ENCODE assay signal across 18 cellular contexts in the genomic region with DNA sequence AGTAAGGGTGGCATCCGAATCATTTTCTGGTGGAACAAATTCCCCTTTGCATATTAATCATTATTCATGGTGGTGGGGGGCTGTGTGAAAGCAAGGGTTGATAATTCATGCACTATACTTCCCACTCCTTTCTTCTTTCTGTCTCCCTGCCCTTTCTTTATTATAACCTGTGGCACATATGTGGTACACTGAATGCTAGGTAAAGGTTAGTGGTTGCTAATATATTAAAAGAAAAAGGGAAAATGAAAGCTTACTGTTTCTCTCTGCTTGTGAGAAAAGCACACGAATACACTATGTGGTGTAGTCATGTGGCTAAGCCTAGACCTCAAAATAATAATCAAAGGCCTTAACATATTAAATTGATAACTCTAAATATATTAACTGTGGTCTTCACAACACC.
DNase-seq lines count a peak whose midpoint lies in the region; ATAC-seq and TF ChIP-seq lines count a peak whose summit lies in the region.
"Had no signal": no experiment of that assay in that cellular context is flagged by ENCODE, and none has a peak within 500 bp of the region (broad histone marks: within the 10 kb centered on the region; RNA-seq: fewer than 3 reads in every experiment).

No MANE protein-coding gene starts in this region.

- H4K5ac ChIP-seq in mesendoderm (ENCODE audit: low read length), result no peak overlapping the region

- TF ChIP-seq CTCF in CD8-positive, alpha-beta T cell (IDR thresholded peaks at IDR 0.05), result no peak
- no peak for TF ChIP-seq CTCF in activated CD8-positive, alpha-beta T cell treated with anti-CD3 and anti-CD28 coated beads for 36 hours (IDR thresholded peaks at IDR 0.05)

- ATAC-seq in CD8-positive, alpha-beta T cell, result no peak
- peak; percentile 45 for ATAC-seq in GM18868 (IDR thresholded peaks at IDR 0.05; ENCODE audit: unreplicated experiment)
- ATAC-seq in HG02642 (IDR thresholded peaks at IDR 0.05; ENCODE audit: poor library complexity, unreplicated experiment), result peak; percentile 64
- peak; percentile 61 for ATAC-seq in activated CD8-positive, alpha-beta T cell treated with anti-CD3 and anti-CD28 coated beads for 36 hours
- ATAC-seq: right lobe of liver had no signal

- H2BK120ac ChIP-seq in mesendoderm (ENCODE audit: low read depth, low read length), result no peak overlapping the region

- no peak for DNase-seq in CD8-positive, alpha-beta T cell
- no peak for DNase-seq in activated CD8-positive, alpha-beta T cell treated with anti-CD3 and anti-CD28 coated beads for 36 hours
- DNase-seq in T-helper 1 cell (no peak), NCI-H2081 (lab: John Stamatoyannopoulos, UW) (no peak), SHP77 treated with DMSO at 0.1 percent for 48 hours (lab: John Stamatoyannopoulos, UW) (no peak), mesendoderm (no peak)
- DNase-seq: activated B cell treated with CpG ODN at 0.5 μM for 24 hours; activated effector memory CD4-positive, alpha-beta T cell treated with anti-CD3 and anti-CD28 coated beads, Interleukin-2, amount 50 U/mL, for 16 hours; CD4-positive, alpha-beta T cell; DMS79 treated with DMSO at 0.1 percent for 48 hours; NCI-H1436 treated with DMSO at 0.1 percent for 48 hours; NCI-H748 treated with DMSO at 0.1 percent for 48 hours; ovary; right lobe of liver; SJCRH30 had no signal

- no peak overlapping the region for H3K9ac ChIP-seq in mesendoderm (ENCODE audit: low read length)

- peaks cover 50% of the 10 kb centered on the region for H3K4me1 Mint-ChIP-seq in CD8-positive, alpha-beta T cell (ENCODE audit: low read depth)
- peaks cover 67% of the 10 kb centered on the region for H3K4me1 Mint-ChIP-seq in activated CD8-positive, alpha-beta T cell treated with anti-CD3 and anti-CD28 coated beads for 36 hours (ENCODE audit: low read depth)
- H3K4me1 Mint-ChIP-seq: activated B cell treated with CpG ODN at 0.5 μM for 24 hours had no signal

- WGBS in mesendoderm (ENCODE audit: extremely low coverage, insufficient coverage, low lambda C conversion rate), result no CpG with 5 or more reads among the region's 2 CpGs

- no peak overlapping the region for H2BK15ac ChIP-seq in mesendoderm (replicated peaks; ENCODE audit: low read depth)

- no peaks in the 10 kb centered on the region for H3K9me3 Mint-ChIP-seq in CD8-positive, alpha-beta T cell
- no peaks in the 10 kb centered on the region for H3K9me3 Mint-ChIP-seq in activated CD8-positive, alpha-beta T cell treated with anti-CD3 and anti-CD28 coated beads for 36 hours
- H3K9me3 Mint-ChIP-seq: activated B cell treated with CpG ODN at 0.5 μM for 24 hours; CD4-positive, alpha-beta T cell; dendritic cell treated with granulocyte-macrophage colony-stimulating factor and Interleukin-4, amounts not matched to agents 40 ng/mL and 50 ng/mL, for 4 days had no signal

- H3K27ac ChIP-seq in CD8-positive, alpha-beta T cell (ENCODE audit: low read depth, low read length), result no peak overlapping the region
- no peak overlapping the region for H3K27ac ChIP-seq in mesendoderm (ENCODE audit: low read depth, low read length)
- H3K27ac ChIP-seq: ovary, right lobe of liver, SJCRH30 had no signal

- H3K79me2 ChIP-seq in mesendoderm (ENCODE audit: control insufficient read depth, insufficient read depth, low read length), result no peaks in the 10 kb centered on the region

- H2BK5ac ChIP-seq in mesendoderm (ENCODE audit: low read length), result no peak overlapping the region

- H3K27me3 Mint-ChIP-seq in CD8-positive, alpha-beta T cell (ENCODE audit: low read depth), result no peaks in the 10 kb centered on the region
- H3K27me3 Mint-ChIP-seq in activated CD8-positive, alpha-beta T cell treated with anti-CD3 and anti-CD28 coated beads for 36 hours, result no peaks in the 10 kb centered on the region
- H3K27me3 Mint-ChIP-seq: activated B cell treated with CpG ODN at 0.5 μM for 24 hours; CD4-positive, alpha-beta T cell; dendritic cell treated with granulocyte-macrophage colony-stimulating factor and Interleukin-4, amounts not matched to agents 40 ng/mL and 50 ng/mL, for 4 days had no signal

- H3K4me3 Mint-ChIP-seq in CD8-positive, alpha-beta T cell, result peak overlapping the region; percentile 56
- H3K4me3 Mint-ChIP-seq in activated CD8-positive, alpha-beta T cell treated with anti-CD3 and anti-CD28 coated beads for 36 hours, result peak overlapping the region; percentile 7
- H3K4me3 Mint-ChIP-seq: activated B cell treated with CpG ODN at 0.5 μM for 24 hours; CD4-positive, alpha-beta T cell; dendritic cell treated with granulocyte-macrophage colony-stimulating factor and Interleukin-4, amounts not matched to agents 40 ng/mL and 50 ng/mL, for 4 days had no signal

- H3K4me2 ChIP-seq in mesendoderm (ENCODE audit: low read length), result no peak overlapping the region

- intact Hi-C loops in CD8-positive, alpha-beta T cell (cut with DNase I, micrococcal nuclease), result loop anchor here in 1 of 2 experiments (10.0 kb wide), 1 partner anchor 540 kb away; no protein-coding TSS in a partner anchor
- intact Hi-C loops in activated CD8-positive, alpha-beta T cell treated with anti-CD3 and anti-CD28 coated beads for 36 hours (cut with micrococcal nuclease), result loop anchor here (5.0 kb wide), 1 partner anchor 72 kb away; no protein-coding TSS in a partner anchor

- H3K56ac ChIP-seq in mesendoderm (ENCODE audit: low read length), result no peak overlapping the region

- H3K36me3 ChIP-seq in CD8-positive, alpha-beta T cell (ENCODE audit: insufficient read depth, low read length), result no peaks in the 10 kb centered on the region
- no peaks in the 10 kb centered on the region for H3K36me3 ChIP-seq in mesendoderm (ENCODE audit: control insufficient read depth, insufficient read depth, low read length)
- H3K36me3 ChIP-seq: ovary, right lobe of liver, SJCRH30 had no signal

- H3K9me3 ChIP-seq in CD8-positive, alpha-beta T cell (ENCODE audit: low read length), result no peaks in the 10 kb centered on the region
- H3K9me3 ChIP-seq: ovary, right lobe of liver, SJCRH30 had no signal

- no peak overlapping the region for H4K8ac ChIP-seq in mesendoderm (ENCODE audit: low read depth, low read length)

- no peaks in the 10 kb centered on the region for H3K36me3 Mint-ChIP-seq in CD8-positive, alpha-beta T cell
- H3K36me3 Mint-ChIP-seq in activated CD8-positive, alpha-beta T cell treated with anti-CD3 and anti-CD28 coated beads for 36 hours (ENCODE audit: low read depth), result no peaks in the 10 kb centered on the region

- no peak overlapping the region for H3K4me3 ChIP-seq in CD8-positive, alpha-beta T cell (ENCODE audit: low read depth, low read length)
- H3K4me3 ChIP-seq in mesendoderm (ENCODE audit: low read length), result no peak overlapping the region
- H3K4me3 ChIP-seq: ovary, right lobe of liver, SJCRH30 had no signal

- no peaks in the 10 kb centered on the region for H3K79me1 ChIP-seq in mesendoderm (ENCODE audit: low read length)

- H3K4ac ChIP-seq in mesendoderm (ENCODE audit: low read depth, low read length), result no peak overlapping the region

- H3K18ac ChIP-seq in mesendoderm (ENCODE audit: low read length), result no peak overlapping the region

- CTCF ChIA-PET in CD8-positive, alpha-beta T cell (lab: Charles Lee), result interaction anchor here (0.8 to 2.1 kb wide), 3 partner anchors 48 to 302 kb away, joined by 3 to 11 read pairs (median 4); no protein-coding TSS in a partner anchor
- CTCF ChIA-PET in activated CD8-positive, alpha-beta T cell treated with anti-CD3 and anti-CD28 coated beads for 36 hours (lab: Charles Lee), result no interaction called here

- no peaks in the 10 kb centered on the region for H3K27me3 ChIP-seq in CD8-positive, alpha-beta T cell (ENCODE audit: insufficient read depth, low read length)
- no peaks in the 10 kb centered on the region for H3K27me3 ChIP-seq in mesendoderm (ENCODE audit: insufficient read depth, low read length, poor library complexity)
- H3K27me3 ChIP-seq: ovary, right lobe of liver, SJCRH30 had no signal

- peaks cover 44% of the 10 kb centered on the region for H3K4me1 ChIP-seq in CD8-positive, alpha-beta T cell (ENCODE audit: insufficient read depth, low read length)
- H3K4me1 ChIP-seq in mesendoderm (ENCODE audit: control insufficient read depth, low read depth, low read length), result no peaks in the 10 kb centered on the region
- H3K4me1 ChIP-seq: SJCRH30 had no signal

- H3K23ac ChIP-seq in mesendoderm (ENCODE audit: low read length), result no peak overlapping the region

- POLR2A ChIA-PET in CD8-positive, alpha-beta T cell (lab: Charles Lee), result interaction anchor here (1.0 kb wide), 1 partner anchor 9 kb away, joined by 3 read pairs; no protein-coding TSS in a partner anchor
- POLR2A ChIA-PET in activated CD8-positive, alpha-beta T cell treated with anti-CD3 and anti-CD28 coated beads for 36 hours (lab: Charles Lee), result interaction anchor here (0.8 kb wide), 1 partner anchor 86 kb away, joined by 3 read pairs; no protein-coding TSS in a partner anchor

- no peak overlapping the region for H2AK5ac ChIP-seq in mesendoderm (ENCODE audit: low read length)

- peak overlapping the region; percentile 43 for H3K27ac Mint-ChIP-seq in CD8-positive, alpha-beta T cell
- H3K27ac Mint-ChIP-seq in activated CD8-positive, alpha-beta T cell treated with anti-CD3 and anti-CD28 coated beads for 36 hours, result peak overlapping the region; percentile 20
- H3K27ac Mint-ChIP-seq: activated B cell treated with CpG ODN at 0.5 μM for 24 hours; dendritic cell treated with granulocyte-macrophage colony-stimulating factor and Interleukin-4, amounts not matched to agents 40 ng/mL and 50 ng/mL, for 4 days had no signal
